1 cellular context compared by ENCODE assay signal in the genomic region with DNA sequence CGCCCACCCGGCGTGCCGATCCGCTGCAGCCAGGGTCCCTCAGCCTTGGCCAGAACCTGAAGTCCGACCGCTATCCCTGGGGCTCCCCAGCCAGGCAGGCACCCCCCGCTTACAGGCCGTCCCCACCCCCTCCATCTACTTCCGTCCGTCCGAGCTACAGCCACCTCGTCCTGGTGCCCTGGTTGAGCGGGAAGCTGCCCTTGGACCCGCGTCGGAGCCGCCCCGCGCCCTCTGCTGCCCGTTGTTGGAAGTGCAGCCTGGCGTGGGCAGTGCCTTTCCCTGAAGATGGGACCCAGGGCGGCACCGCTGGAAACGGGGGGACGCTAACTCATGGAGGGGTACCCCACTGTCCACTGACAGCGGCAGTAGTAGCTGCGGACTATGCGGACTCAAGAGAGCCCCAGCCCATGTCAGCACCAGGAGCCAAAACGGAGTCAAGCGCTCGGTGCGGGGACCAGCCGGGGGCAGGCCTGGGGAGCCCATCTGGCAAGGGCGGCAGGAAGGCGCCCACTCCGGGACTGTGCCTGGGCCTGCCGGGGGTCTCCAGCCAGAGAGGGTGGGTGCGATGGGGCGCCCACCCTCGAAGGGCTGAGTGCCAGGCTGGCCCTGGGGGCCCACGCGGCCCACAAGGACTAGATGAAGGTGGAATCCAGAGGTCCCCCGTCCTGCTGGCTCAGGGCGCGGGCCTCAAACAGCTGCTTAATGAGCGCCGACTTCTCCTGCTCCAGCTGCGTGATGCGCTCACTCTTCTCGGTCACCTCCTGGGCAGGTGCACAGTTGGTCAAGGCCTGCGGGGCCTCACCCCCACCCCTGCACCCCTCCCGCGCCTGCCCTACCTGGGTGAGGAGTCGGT.
TF ChIP-seq lines count a peak whose summit lies in the region.

No MANE protein-coding gene starts in this region.

TF ChIP-seq in HCT116, 20 proteins besides CTCF, POLR2A, EP300 and RAD21:
- TF ChIP-seq POLR2AphosphoS5 (IDR thresholded peaks at IDR 0.05; ENCODE audit: low read depth, low read length) = peak; percentile 38; the same call in 1 of the 2 replicates
- TF ChIP-seq EZH2 (IDR thresholded peaks at IDR 0.05) = no peak
- no peak for TF ChIP-seq EGR1 (IDR thresholded peaks at IDR 0.05; ENCODE audit: low read depth)
- no peak for TF ChIP-seq ELF1 (IDR thresholded peaks at IDR 0.05; ENCODE audit: borderline replicate concordance, low read depth)
- TF ChIP-seq YY1 (IDR thresholded peaks at IDR 0.05; ENCODE audit: extremely low read depth, insufficient replicate concordance, low read depth, low read length) = no peak
- TF ChIP-seq, protein P1, sequence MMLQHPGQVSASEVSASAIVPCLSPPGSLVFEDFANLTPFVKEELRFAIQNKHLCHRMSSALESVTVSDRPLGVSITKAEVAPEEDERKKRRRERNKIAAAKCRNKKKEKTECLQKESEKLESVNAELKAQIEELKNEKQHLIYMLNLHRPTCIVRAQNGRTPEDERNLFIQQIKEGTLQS (IDR thresholded peaks at IDR 0.05) = no peak
- TF ChIP-seq CBX3 (IDR thresholded peaks at IDR 0.05; ENCODE audit: low read depth) = no peak
